ENCODE assay signal across 18 cellular contexts in genomic region chr7:128117691-128118090, GRCh38.
DNase-seq lines count a peak whose midpoint lies in the region; ATAC-seq and TF ChIP-seq lines count a peak whose summit lies in the region.
"Had no signal": no experiment of that assay in that cellular context is flagged by ENCODE, and none has a peak within 500 bp of the region (broad histone marks: within the 10 kb centered on the region; RNA-seq: fewer than 3 reads in every experiment).

No MANE protein-coding gene starts in this region.

- DNase-seq in activated effector memory CD4-positive, alpha-beta T cell treated with anti-CD3 and anti-CD28 coated beads, Interleukin-2, amount 50 U/mL, for 16 hours = peak; percentile 51
- DNase-seq in activated effector memory CD4-positive, alpha-beta T cell treated with Interleukin-2 at 50 U/mL for 16 hours = no peak
- no peak for DNase-seq in memory B cell (ENCODE audit: low spot score in 2 of 2)
- no peak for DNase-seq in stimulated activated naive B cell treated with anti-CD40 and anti-IgM and Interleukin-4, amounts not matched to agents 10 μg/mL and 1 μg/mL and 100 μg/mL, for 72 hours
- DNase-seq in DMS79 (lab: John Stamatoyannopoulos, UW) = no peak
- no peak for DNase-seq in GM13976 (ENCODE audit: low spot score)
- no peak for DNase-seq in naive thymus-derived CD8-positive, alpha-beta T cell
- DNase-seq: C1 segment of cervical spinal cord, H9, NCI-H1436, NCI-H2081, NCI-H2171 treated with DMSO at 0.1 percent for 48 hours, NCI-H446, NCI-H526 treated with DMSO at 0.1 percent for 48 hours had no signal

- no peaks in the 10 kb centered on the region for H3K27me3 Mint-ChIP-seq in memory B cell
- no peaks in the 10 kb centered on the region for H3K27me3 Mint-ChIP-seq in stimulated activated naive B cell treated with anti-CD40 and anti-IgM and Interleukin-4, amounts not matched to agents 10 μg/mL and 1 μg/mL and 100 μg/mL, for 72 hours
- H3K27me3 Mint-ChIP-seq in naive thymus-derived CD8-positive, alpha-beta T cell = no peaks in the 10 kb centered on the region

- peak; percentile 79 for ATAC-seq in memory B cell (ENCODE audit: low read depth)
- peak; percentile 37 to 47 for ATAC-seq in stimulated activated naive B cell treated with anti-CD40 and anti-IgM and Interleukin-4, amounts not matched to agents 10 μg/mL and 1 μg/mL and 100 μg/mL, for 72 hours (replicated peaks)
- ATAC-seq in naive thymus-derived CD8-positive, alpha-beta T cell = no peak
- ATAC-seq: Right ventricle myocardium inferior had no signal

- no peak overlapping the region for H3K9ac ChIP-seq in SU-DHL-6 (ENCODE audit: low read length)
- H3K9ac ChIP-seq: KMS-11 had no signal

- H3K4me1 Mint-ChIP-seq in memory B cell = peaks cover 37% of the 10 kb centered on the region
- peaks cover 25 to 31% of the 10 kb centered on the region in 2 donors for H3K4me1 Mint-ChIP-seq in stimulated activated naive B cell treated with anti-CD40 and anti-IgM and Interleukin-4, amounts not matched to agents 10 μg/mL and 1 μg/mL and 100 μg/mL, for 72 hours
- H3K4me1 Mint-ChIP-seq in naive thymus-derived CD8-positive, alpha-beta T cell = peaks cover 15 to 25% (median 21%) of the 10 kb centered on the region in 4 donors

- TF ChIP-seq CTCF in SU-DHL-6 (IDR thresholded peaks at IDR 0.05; ENCODE audit: insufficient read depth, low read length, poor library complexity, severe bottlenecking) (no peak), GM13976 (IDR thresholded peaks at IDR 0.05; ENCODE audit: borderline replicate concordance, control extremely low read depth, extremely low read depth, insufficient read depth, missing control alignments) (no peak)

- H3F3A ChIP-seq in SU-DHL-6 (ENCODE audit: insufficient read depth) = peaks cover 8% of the 10 kb centered on the region; the same call in 1 of the 2 replicates

- H3K36me3 Mint-ChIP-seq in memory B cell = no peaks in the 10 kb centered on the region
- H3K36me3 Mint-ChIP-seq in stimulated activated naive B cell treated with anti-CD40 and anti-IgM and Interleukin-4, amounts not matched to agents 10 μg/mL and 1 μg/mL and 100 μg/mL, for 72 hours = no peaks in the 10 kb centered on the region
- H3K36me3 Mint-ChIP-seq in naive thymus-derived CD8-positive, alpha-beta T cell = no peaks in the 10 kb centered on the region

- H4K20me1 ChIP-seq in SU-DHL-6 (ENCODE audit: low read depth, low read length) = no peaks in the 10 kb centered on the region

- no peaks in the 10 kb centered on the region for H3K79me2 ChIP-seq in SU-DHL-6 (ENCODE audit: insufficient read depth, low read length)

- no peak overlapping the region for H2AFZ ChIP-seq in SU-DHL-6 (ENCODE audit: low read depth, low read length, severe bottlenecking)

- H3K9me3 ChIP-seq in SU-DHL-6 (ENCODE audit: insufficient read depth, low read length) = no peaks in the 10 kb centered on the region

- in situ Hi-C loops in GM13976 (cut with MboI; ENCODE audit: low sequenced_read_pairs, unreplicated experiment) = no loop called here

- no peak overlapping the region for H3K27ac ChIP-seq in SU-DHL-6 (ENCODE audit: low read depth, low read length)
- H3K27ac ChIP-seq: HL-60, KMS-11 had no signal

- H3K27ac Mint-ChIP-seq in memory B cell = no peak overlapping the region
- peak overlapping the region; percentile 25 for H3K27ac Mint-ChIP-seq in stimulated activated naive B cell treated with anti-CD40 and anti-IgM and Interleukin-4, amounts not matched to agents 10 μg/mL and 1 μg/mL and 100 μg/mL, for 72 hours
- H3K27ac Mint-ChIP-seq in naive thymus-derived CD8-positive, alpha-beta T cell = no peak overlapping the region
- H3K27ac Mint-ChIP-seq: H9 had no signal

- H3K9me3 Mint-ChIP-seq in memory B cell = peaks cover 2% of the 10 kb centered on the region
- peaks cover 0 to 3% of the 10 kb centered on the region in 2 donors for H3K9me3 Mint-ChIP-seq in stimulated activated naive B cell treated with anti-CD40 and anti-IgM and Interleukin-4, amounts not matched to agents 10 μg/mL and 1 μg/mL and 100 μg/mL, for 72 hours
- H3K9me3 Mint-ChIP-seq in naive thymus-derived CD8-positive, alpha-beta T cell = no peaks in the 10 kb centered on the region
- H3K9me3 Mint-ChIP-seq: H9 had no signal

- H3K27me3 ChIP-seq in SU-DHL-6 (ENCODE audit: low read length) = no peaks in the 10 kb centered on the region

- no peaks in the 10 kb centered on the region for H3K36me3 ChIP-seq in SU-DHL-6 (ENCODE audit: low read length)

- H3K4me3 Mint-ChIP-seq in memory B cell = peak overlapping the region; percentile 27
- H3K4me3 Mint-ChIP-seq in stimulated activated naive B cell treated with anti-CD40 and anti-IgM and Interleukin-4, amounts not matched to agents 10 μg/mL and 1 μg/mL and 100 μg/mL, for 72 hours = no peak overlapping the region
- H3K4me3 Mint-ChIP-seq in naive thymus-derived CD8-positive, alpha-beta T cell = no peak overlapping the region
- H3K4me3 Mint-ChIP-seq: H9 had no signal

- POLR2A ChIA-PET in naive thymus-derived CD8-positive, alpha-beta T cell (lab: Charles Lee) = no interaction called here

- no peak overlapping the region for H3K4me3 ChIP-seq in SU-DHL-6 (ENCODE audit: insufficient read depth, low read length, poor library complexity, severe bottlenecking)

- H3K9me2 ChIP-seq in SU-DHL-6 (replicated peaks; ENCODE audit: insufficient read depth, low read length) = no peaks in the 10 kb centered on the region

- H3K4me2 ChIP-seq in SU-DHL-6 (ENCODE audit: low read depth, low read length, poor library complexity, severe bottlenecking) = peak overlapping the region; percentile 24
- H3K4me2 ChIP-seq: KMS-11 had no signal

Comparison
In these comparisons a context has a peak if more than half of its experiments do, and no peak if none do; other contexts are left out.
1. ATAC-seq: peak in memory B cell (single experiment) and stimulated activated naive B cell treated with anti-CD40 and anti-IgM and Interleukin-4, amounts not matched to agents 10 μg/mL and 1 μg/mL and 100 μg/mL, for 72 hours (2 of 2); none in naive thymus-derived CD8-positive, alpha-beta T cell (0 of 2).